Comparison of ENCODE assay signal across 21 cellular contexts in genomic region chr11:1072821-1073231, GRCh38. TPM values are rescaled to one million over a fixed set of nuclear protein-coding genes. Genes with fewer than 3 reads are reported as not detected.
DNase-seq lines count a peak whose midpoint lies in the region; ATAC-seq and TF ChIP-seq lines count a peak whose summit lies in the region.
"Had no signal": no experiment of that assay in that cellular context is flagged by ENCODE, and none has a peak within 500 bp of the region (broad histone marks: within the 10 kb centered on the region; RNA-seq: fewer than 3 reads in every experiment).

No MANE protein-coding gene starts in this region.

- H3K4me2 ChIP-seq in hepatocyte: peak overlapping the region; percentile 37

- H3K27me3 ChIP-seq in Peyer's patch (no peaks in the 10 kb centered on the region), hepatocyte (no peaks in the 10 kb centered on the region), spleen (replicated peaks in 1 of 7) (peaks cover 0 to 25% (median 0%) of the 10 kb centered on the region in 7 donors)

- H3K79me2 ChIP-seq in hepatocyte: no peaks in the 10 kb centered on the region

- TF ChIP-seq CTCF in Peyer's patch (IDR thresholded peaks at IDR 0.05) (no peak), hepatocyte (IDR thresholded peaks at IDR 0.05; ENCODE audit: poor library complexity) (no peak), spleen (IDR thresholded peaks at IDR 0.05 in 8 of 11, conservative IDR thresholded peaks at IDR 0.05 in 3 of 11) (no peak)

- H3K4me3 ChIP-seq in Peyer's patch (peak overlapping the region in 1 of 4 donors; percentile 34), hepatocyte (no peak overlapping the region), spleen (no peak overlapping the region)
- H3K4me3 ChIP-seq: dorsolateral prefrontal cortex, MG63 had no signal

- H3K27ac ChIP-seq in Peyer's patch: peak overlapping the region in 3 of 4 donors; percentile 51 to 72 (median 56)
- H3K27ac ChIP-seq in hepatocyte: no peak overlapping the region
- H3K27ac ChIP-seq in spleen: peak overlapping the region in 5 of 8 donors; percentile 26 to 54 (median 34)
- H3K27ac ChIP-seq: dorsolateral prefrontal cortex had no signal

- TF ChIP-seq POLR2A in Peyer's patch (IDR thresholded peaks at IDR 0.05): no peak
- no peak for TF ChIP-seq POLR2A in spleen (IDR thresholded peaks at IDR 0.05)

- WGBS in hepatocyte (ENCODE audit: low lambda C conversion rate, missing lambda C conversion rate): 89% methylated on average over 7 of the region's 9 CpGs
- 75 to 81% (median 79%) methylated on average over 5 to 9 of the region's 9 CpGs for WGBS in spleen, 5 donors

- H3K27ac Mint-ChIP-seq in activated T-cell treated with anti-CD3 and anti-CD28 coated beads, Interleukin-2, amount 50 U/mL, for 72 hours: no peak overlapping the region
- no peak overlapping the region for H3K27ac Mint-ChIP-seq in activated naive CD4-positive, alpha-beta T cell treated with anti-CD3 and anti-CD28 coated beads, Interleukin-2, amount 50 U/mL, for 72 hours
- H3K27ac Mint-ChIP-seq: stimulated activated memory B cell treated with anti-CD40 and anti-IgM and Interleukin-4, amounts not matched to agents 10 μg/mL and 1 μg/mL and 100 μg/mL, for 72 hours had no signal

- H3K9me3 ChIP-seq in Peyer's patch (no peaks in the 10 kb centered on the region), hepatocyte (ENCODE audit: low read depth) (no peaks in the 10 kb centered on the region), spleen (no peaks in the 10 kb centered on the region)
- H3K9me3 ChIP-seq: MG63 had no signal

- peaks cover 0 to 22% (median 5%) of the 10 kb centered on the region in 4 donors for H3K4me1 ChIP-seq in Peyer's patch
- H3K4me1 ChIP-seq in hepatocyte (ENCODE audit: insufficient read depth): peaks cover 27% of the 10 kb centered on the region
- H3K4me1 ChIP-seq in spleen: peaks cover 4 to 35% (median 20%) of the 10 kb centered on the region in 6 donors

- peak; percentile 4 for DNase-seq in activated T-cell treated with anti-CD3 and anti-CD28 coated beads, Interleukin-2, amount 50 U/mL, for 1 hour
- DNase-seq in activated T-cell treated with anti-CD3 and anti-CD28 coated beads, Interleukin-2, amount 50 U/mL, for 72 hours: no peak
- peak in 1 of 3 donors; percentile 44 for DNase-seq in Peyer's patch
- no peak for DNase-seq in hepatocyte (ENCODE audit: low spot score)
- DNase-seq in spleen: no peak
- DNase-seq in activated naive CD4-positive, alpha-beta T cell (lab: John Stamatoyannopoulos, UW): no peak
- no peak for DNase-seq in activated naive CD4-positive, alpha-beta T cell treated with anti-CD3 and anti-CD28 coated beads, Interleukin-2, amount 50 U/mL, for 72 hours (ENCODE audit: low spot score in 2 of 2)
- DNase-seq in hippocampal formation (lab: John Stamatoyannopoulos, UW): no peak
- DNase-seq: activated naive CD4-positive, alpha-beta T cell treated with Interleukin-2 at 50 U/mL for 16 hours; activated T-cell treated with anti-CD3 and anti-CD28 coated beads, Interleukin-2, amount 50 U/mL, for 4 hours; NCI-H2081; NCI-H774; SIG-M5; stimulated activated CD4-positive, alpha-beta T cell treated with anti-CD3 and anti-CD28 coated beads, Interleukin-4, amount 100 ng/mL, for 1 hour had no signal

- H3K4me3 Mint-ChIP-seq in activated T-cell treated with anti-CD3 and anti-CD28 coated beads, Interleukin-2, amount 50 U/mL, for 72 hours: no peak overlapping the region
- H3K4me3 Mint-ChIP-seq: activated T-cell treated with anti-CD3 and anti-CD28 coated beads, Interleukin-2, amount 50 U/mL, for 4 hours; central memory CD8-positive, alpha-beta T cell; stimulated activated memory B cell treated with anti-CD40 and anti-IgM and Interleukin-4, amounts not matched to agents 10 μg/mL and 1 μg/mL and 100 μg/mL, for 72 hours had no signal

- ATAC-seq in activated T-cell treated with anti-CD3 and anti-CD28 coated beads, Interleukin-2, amount 50 U/mL, for 72 hours (replicated peaks in 1 of 2): no peak
- no peak for ATAC-seq in activated naive CD4-positive, alpha-beta T cell treated with anti-CD3 and anti-CD28 coated beads, Interleukin-2, amount 50 U/mL, for 72 hours
- ATAC-seq: activated T-cell treated with anti-CD3 and anti-CD28 coated beads, Interleukin-2, amount 50 U/mL, for 4 hours; stimulated activated memory B cell treated with anti-CD40 and anti-IgM and Interleukin-4, amounts not matched to agents 10 μg/mL and 1 μg/mL and 100 μg/mL, for 72 hours had no signal

- H3K9me3 Mint-ChIP-seq in activated T-cell treated with anti-CD3 and anti-CD28 coated beads, Interleukin-2, amount 50 U/mL, for 72 hours: no peaks in the 10 kb centered on the region
- H3K9me3 Mint-ChIP-seq in activated naive CD4-positive, alpha-beta T cell treated with anti-CD3 and anti-CD28 coated beads, Interleukin-2, amount 50 U/mL, for 72 hours: no peaks in the 10 kb centered on the region
- H3K9me3 Mint-ChIP-seq: activated T-cell treated with anti-CD3 and anti-CD28 coated beads, Interleukin-2, amount 50 U/mL, for 4 hours; central memory CD8-positive, alpha-beta T cell had no signal

- H4K20me1 ChIP-seq in hepatocyte (ENCODE audit: insufficient read depth, poor library complexity, severe bottlenecking): no peaks in the 10 kb centered on the region

- H3K36me3 ChIP-seq in Peyer's patch: no peaks in the 10 kb centered on the region
- no peaks in the 10 kb centered on the region for H3K36me3 ChIP-seq in hepatocyte (replicated peaks; ENCODE audit: insufficient read depth, low read depth)
- H3K36me3 ChIP-seq in spleen: no peaks in the 10 kb centered on the region
- H3K36me3 ChIP-seq: MG63 had no signal

- no peaks in the 10 kb centered on the region for H3K4me1 Mint-ChIP-seq in activated T-cell treated with anti-CD3 and anti-CD28 coated beads, Interleukin-2, amount 50 U/mL, for 72 hours (ENCODE audit: low read depth)
- H3K4me1 Mint-ChIP-seq: central memory CD8-positive, alpha-beta T cell; stimulated activated memory B cell treated with anti-CD40 and anti-IgM and Interleukin-4, amounts not matched to agents 10 μg/mL and 1 μg/mL and 100 μg/mL, for 72 hours had no signal

- intact Hi-C loops in spleen (cut with DNase I; ENCODE audit: low total_unique reads): no loop called here

- H2AFZ ChIP-seq in hepatocyte: no peak overlapping the region

- H3K36me3 Mint-ChIP-seq in activated T-cell treated with anti-CD3 and anti-CD28 coated beads, Interleukin-2, amount 50 U/mL, for 72 hours (ENCODE audit: insufficient read depth in 2 of 2): no peaks in the 10 kb centered on the region
- no peaks in the 10 kb centered on the region for H3K36me3 Mint-ChIP-seq in activated naive CD4-positive, alpha-beta T cell treated with anti-CD3 and anti-CD28 coated beads, Interleukin-2, amount 50 U/mL, for 72 hours
- H3K36me3 Mint-ChIP-seq: stimulated activated memory B cell treated with anti-CD40 and anti-IgM and Interleukin-4, amounts not matched to agents 10 μg/mL and 1 μg/mL and 100 μg/mL, for 72 hours had no signal

- H3K27me3 Mint-ChIP-seq in activated T-cell treated with anti-CD3 and anti-CD28 coated beads, Interleukin-2, amount 50 U/mL, for 72 hours (ENCODE audit: low read depth): peaks cover 11% of the 10 kb centered on the region

- H3K9me2 ChIP-seq in hepatocyte (replicated peaks; ENCODE audit: insufficient read depth): no peaks in the 10 kb centered on the region

RNA-seq across cellular contexts. Expression of gene MUC2, which starts 1.8 kb away (rescaled TPM):
- not detected for total RNA-seq in activated T-cell treated with anti-CD3 and anti-CD28 coated beads, Interleukin-2, amount 50 U/mL, for 72 hours
- total RNA-seq in Peyer's patch: 1,000 to 10,000 TPM in 2 of 4 donors, 100 to 1,000 TPM in 2; 817 to 1,165 (median 1,010) TPM
- total RNA-seq in hepatocyte: 6.7 and 18.2 TPM in 2 replicates
- 0.77 and 0.83 TPM in 2 replicates for polyA plus RNA-seq in hepatocyte
- total RNA-seq in spleen: under 1 TPM in 2 of 7 donors, not detected in 5; 0.03 to 0.06 TPM
- under 1 TPM in 1 of 3 donors, not detected in 2; 0.03 TPM for polyA plus RNA-seq in spleen
- not detected for total RNA-seq in activated naive CD4-positive, alpha-beta T cell treated with anti-CD3 and anti-CD28 coated beads, Interleukin-2, amount 50 U/mL, for 72 hours
- total RNA-seq: endothelial cell of umbilical vein, myocyte, urinary bladder had no signal
- polyA plus RNA-seq: endothelial cell of umbilical vein had no signal

RNA-seq across cellular contexts. Expression of gene MUC6, which starts 36.3 kb away (rescaled TPM):
- not detected for total RNA-seq in activated T-cell treated with anti-CD3 and anti-CD28 coated beads, Interleukin-2, amount 50 U/mL, for 72 hours
- total RNA-seq in Peyer's patch (not detected), hepatocyte (not detected in 2 replicates), spleen (under 1 TPM in 4 of 7 donors, not detected in 3; 0.09 to 0.76 (median 0.34) TPM)
- polyA plus RNA-seq in hepatocyte (not detected in 2 replicates), spleen (under 1 TPM; 0.02 to 0.22 (median 0.11) TPM)
- total RNA-seq in activated naive CD4-positive, alpha-beta T cell treated with anti-CD3 and anti-CD28 coated beads, Interleukin-2, amount 50 U/mL, for 72 hours: not detected
- total RNA-seq: dorsolateral prefrontal cortex, endothelial cell of umbilical vein, myocyte, urinary bladder had no signal
- polyA plus RNA-seq: endothelial cell of umbilical vein, urinary bladder had no signal

Comparison
In these comparisons a context has a peak if more than half of its experiments do, and no peak if none do; other contexts are left out.
1. RNA of gene MUC2, which starts 1.8 kb away (total RNA-seq): 817 to 1,165 TPM in Peyer's patch; 6.7 to 18.2 TPM in hepatocyte, not detected in activated T-cell treated with anti-CD3 and anti-CD28 coated beads, Interleukin-2, amount 50 U/mL, for 72 hours, 0.03 to 0.06 TPM in spleen and not detected in activated naive CD4-positive, alpha-beta T cell treated with anti-CD3 and anti-CD28 coated beads, Interleukin-2, amount 50 U/mL, for 72 hours; every median in the first group is over 10 times any median in the second.